Comparison of ENCODE assay signal across 8 cellular contexts in genomic region chr12:57836442-57837375, GRCh38. TPM values are rescaled to one million over a fixed set of nuclear protein-coding genes. Genes with fewer than 3 reads are reported as not detected.
DNase-seq lines count a peak whose midpoint lies in the region; ATAC-seq and TF ChIP-seq lines count a peak whose summit lies in the region.

No MANE protein-coding gene starts in this region.

- no peak overlapping the region for H3K9ac ChIP-seq in mammary epithelial cell (ENCODE audit: insufficient read depth, low read length)

- CTCF ChIA-PET in OCI-LY7 (lab: Charles Lee; ENCODE audit: unreplicated experiment): interaction anchor here (1.0 to 2.7 kb wide), 7 partner anchors 10 to 66 kb away, joined by 3 to 10 read pairs (median 5); partner anchors contain the start of genes CTDSP2 and METTL1
- CTCF ChIA-PET in mammary epithelial cell (lab: Charles Lee; ENCODE audit: low non-redundant PET): interaction anchor here (0.6 kb wide), 1 partner anchor 68 kb away, joined by 5 read pairs; no protein-coding TSS in a partner anchor

- H3K36me3 Mint-ChIP-seq in stimulated activated memory B cell treated with anti-CD40 and anti-IgM and Interleukin-4, amounts not matched to agents 10 μg/mL and 1 μg/mL and 100 μg/mL, for 72 hours: no peaks in the 10 kb centered on the region

- no peaks in the 10 kb centered on the region for H3K27me3 Mint-ChIP-seq in stimulated activated memory B cell treated with anti-CD40 and anti-IgM and Interleukin-4, amounts not matched to agents 10 μg/mL and 1 μg/mL and 100 μg/mL, for 72 hours

- peak; percentile 53 for DNase-seq in DMS153 treated with DMSO at 0.1 percent for 48 hours (lab: John Stamatoyannopoulos, UW; ENCODE audit: unreplicated experiment)
- DNase-seq in OCI-LY7 (ENCODE audit: low spot score): peak; percentile 83
- peak; percentile 61 for DNase-seq in mammary epithelial cell
- DNase-seq in iris pigment epithelial cell (ENCODE audit: low read depth): peak; percentile 87
- DNase-seq in NCI-H524 treated with DMSO at 0.1 percent for 48 hours (lab: John Stamatoyannopoulos, UW): no peak

- H3K9me3 ChIP-seq in OCI-LY7 (ENCODE audit: low read length) (no peaks in the 10 kb centered on the region), mammary epithelial cell (replicated peaks; ENCODE audit: insufficient read depth, low read length) (no peaks in the 10 kb centered on the region)

- H3K4me3 Mint-ChIP-seq in stimulated activated memory B cell treated with anti-CD40 and anti-IgM and Interleukin-4, amounts not matched to agents 10 μg/mL and 1 μg/mL and 100 μg/mL, for 72 hours: peak overlapping the region; percentile 51

- peak overlapping the region; percentile 89 for H3K4me2 ChIP-seq in OCI-LY7 (ENCODE audit: low read length)
- peak overlapping the region; percentile 66 for H3K4me2 ChIP-seq in mammary epithelial cell (ENCODE audit: insufficient read depth, low read depth, low read length)

- WGBS in mammary epithelial cell (ENCODE audit: low coverage, missing lambda C conversion rate): 10% methylated on average over 12 of the region's 13 CpGs

- H3K79me2 ChIP-seq in OCI-LY7 (ENCODE audit: insufficient read depth, low read depth, low read length): peaks cover 93% of the 10 kb centered on the region
- peaks cover 98% of the 10 kb centered on the region for H3K79me2 ChIP-seq in mammary epithelial cell (ENCODE audit: insufficient read depth, low read length)

- H2AFZ ChIP-seq in OCI-LY7 (ENCODE audit: low read length) (no peak overlapping the region), mammary epithelial cell (ENCODE audit: low read depth, low read length) (peak overlapping the region; percentile 24)

- in situ Hi-C loops in mammary epithelial cell (cut with MboI; ENCODE audit: low sequenced_read_pairs in 2 of 2): loop anchor here (5.0 kb wide), 1 partner anchor 71 kb away; no protein-coding TSS in a partner anchor

- H3K4me1 Mint-ChIP-seq in stimulated activated memory B cell treated with anti-CD40 and anti-IgM and Interleukin-4, amounts not matched to agents 10 μg/mL and 1 μg/mL and 100 μg/mL, for 72 hours: peaks cover 96% of the 10 kb centered on the region

- peaks cover 42% of the 10 kb centered on the region for H4K20me1 ChIP-seq in OCI-LY7 (ENCODE audit: insufficient read depth, low read length)
- H4K20me1 ChIP-seq in mammary epithelial cell (ENCODE audit: insufficient read depth, low read length): no peaks in the 10 kb centered on the region

- H3K9me3 Mint-ChIP-seq in stimulated activated memory B cell treated with anti-CD40 and anti-IgM and Interleukin-4, amounts not matched to agents 10 μg/mL and 1 μg/mL and 100 μg/mL, for 72 hours: no peaks in the 10 kb centered on the region

- H3K27ac ChIP-seq in OCI-LY7 (ENCODE audit: low read depth, low read length, poor library complexity, severe bottlenecking): peak overlapping the region; percentile 80
- H3K27ac ChIP-seq in mammary epithelial cell (ENCODE audit: insufficient read depth, low read depth, low read length): peak overlapping the region; percentile 31

- intact Hi-C loops in OCI-LY7 (cut with micrococcal nuclease; ENCODE audit: unreplicated experiment): loop anchor here (1.0 kb wide), 1 partner anchor 9 kb away; no protein-coding TSS in a partner anchor
- intact Hi-C loops in mammary epithelial cell (cut with micrococcal nuclease): no loop called here

- dilution Hi-C loops in mammary epithelial cell (cut with HindIII; ENCODE audit: low sequenced_read_pairs): no loop called here

- no TSS peak for BruUV-seq in OCI-LY7 (replicated peaks; lab: Mats Ljungman, UMichigan)
- BruUV-seq in mammary epithelial cell (replicated peaks; lab: Mats Ljungman, UMichigan): no TSS peak

- H3K36me3 ChIP-seq in OCI-LY7 (ENCODE audit: insufficient read depth, low read length) (no peaks in the 10 kb centered on the region), mammary epithelial cell (ENCODE audit: insufficient read depth, low read length) (no peaks in the 10 kb centered on the region)

- POLR2A ChIA-PET in OCI-LY7 (lab: Charles Lee): interaction anchor here (0.6 to 4.8 kb wide), 12 partner anchors 8 to 88 kb away, joined by 3 to 77 read pairs (median 4); partner anchors contain the start of gene CTDSP2

- H3K4me3 ChIP-seq in OCI-LY7 (ENCODE audit: low read depth, low read length, poor library complexity, severe bottlenecking) (peak overlapping the region; percentile 59), mammary epithelial cell (replicated peaks in 1 of 3; ENCODE audit: insufficient read depth in 1 of 3, low read depth in 2 of 3, low read length in 3 of 3) (no peak overlapping the region)

- no peaks in the 10 kb centered on the region for H3K27me3 ChIP-seq in mammary epithelial cell (ENCODE audit: insufficient read depth, low read length)

- TF ChIP-seq CTCF in OCI-LY7 (conservative IDR thresholded peaks at IDR 0.05; ENCODE audit: low read length): no peak
- TF ChIP-seq CTCF in mammary epithelial cell (conservative IDR thresholded peaks at IDR 0.05 in 1 of 2, IDR thresholded peaks at IDR 0.05 in 1 of 2; ENCODE audit: extremely low read depth in 1 of 2, insufficient read depth in 1 of 2, low read depth in 1 of 2, low read length in 2 of 2): no peak

- H3K4me1 ChIP-seq in OCI-LY7 (ENCODE audit: insufficient read depth, low read length, poor library complexity, severe bottlenecking): peaks cover 100% of the 10 kb centered on the region
- peaks cover 47% of the 10 kb centered on the region for H3K4me1 ChIP-seq in mammary epithelial cell (ENCODE audit: insufficient read depth, low read length)

- H3K9me2 ChIP-seq in OCI-LY7 (ENCODE audit: insufficient read depth, low read length): no peaks in the 10 kb centered on the region

- H3K27ac Mint-ChIP-seq in stimulated activated memory B cell treated with anti-CD40 and anti-IgM and Interleukin-4, amounts not matched to agents 10 μg/mL and 1 μg/mL and 100 μg/mL, for 72 hours: peak overlapping the region; percentile 77

- peak; percentile 41 for ATAC-seq in GM19324 (IDR thresholded peaks at IDR 0.05; ENCODE audit: low FRiP score, unreplicated experiment)
- peak; percentile 57 for ATAC-seq in HG03342 (IDR thresholded peaks at IDR 0.05; ENCODE audit: unreplicated experiment)
- ATAC-seq in stimulated activated memory B cell treated with anti-CD40 and anti-IgM and Interleukin-4, amounts not matched to agents 10 μg/mL and 1 μg/mL and 100 μg/mL, for 72 hours: peak; percentile 42

RNA-seq across cellular contexts. Expression of gene CTDSP2, which starts 9.8 kb away (rescaled TPM):
- total RNA-seq in OCI-LY7 (2014; rRNA removed; shearing (Covaris generic)): 38.8 and 44.2 TPM in 2 replicates
- total RNA-seq in OCI-LY7 (2022): 118 and 145 TPM in 2 replicates
- 10 to 100 TPM; 51.3 to 76.1 TPM for total RNA-seq in mammary epithelial cell
- 56.4 TPM for polyA plus RNA-seq in mammary epithelial cell
- polyA minus RNA-seq in mammary epithelial cell: 204 TPM

RNA-seq across cellular contexts. Expression of gene AVIL, which starts 18.2 kb away (rescaled TPM):
- 0.23 and 1.2 TPM in 2 replicates for total RNA-seq in OCI-LY7 (2014; rRNA removed; shearing (Covaris generic))
- total RNA-seq in OCI-LY7 (2022): 1.6 and 2.6 TPM in 2 replicates
- total RNA-seq in mammary epithelial cell: 1 to 10 TPM; 1.8 to 2.5 TPM
- polyA plus RNA-seq in mammary epithelial cell: 0.40 TPM
- polyA minus RNA-seq in mammary epithelial cell: 3.3 TPM

RNA-seq across cellular contexts. Expression of gene TSFM, which starts 54.1 kb away (rescaled TPM):
- total RNA-seq in OCI-LY7 (2014; rRNA removed; shearing (Covaris generic)): 35.2 and 49.8 TPM in 2 replicates
- total RNA-seq in OCI-LY7 (2022) (38.5 and 49.8 TPM in 2 replicates), mammary epithelial cell (10 to 100 TPM; 11.8 to 27.0 TPM)
- polyA plus RNA-seq in mammary epithelial cell: 23.8 TPM
- 34.6 TPM for polyA minus RNA-seq in mammary epithelial cell
